ENCODE assay signal across 15 cellular contexts in genomic region chr1:17618558-17619247, GRCh38.
DNase-seq lines count a peak whose midpoint lies in the region; ATAC-seq and TF ChIP-seq lines count a peak whose summit lies in the region.
"Had no signal": no experiment of that assay in that cellular context is flagged by ENCODE, and none has a peak within 500 bp of the region (broad histone marks: within the 10 kb centered on the region; RNA-seq: fewer than 3 reads in every experiment).

No MANE protein-coding gene starts in this region.

- H3K27me3 Mint-ChIP-seq in glutamatergic neuron (ENCODE audit: unreplicated experiment): peaks cover 28% of the 10 kb centered on the region

- peaks cover 31% of the 10 kb centered on the region for H3K79me2 ChIP-seq in osteoblast (ENCODE audit: insufficient read depth, low read length)

- H3K9me3 ChIP-seq in heart left ventricle (no peaks in the 10 kb centered on the region), osteoblast (ENCODE audit: low read depth, low read length) (no peaks in the 10 kb centered on the region), uterus (no peaks in the 10 kb centered on the region)
- H3K9me3 ChIP-seq: body of pancreas had no signal

- TF ChIP-seq CTCF in heart left ventricle (IDR thresholded peaks at IDR 0.05) (no peak), osteoblast (IDR thresholded peaks at IDR 0.05; ENCODE audit: extremely low read depth, low read depth, low read length) (no peak), uterus (IDR thresholded peaks at IDR 0.05) (no peak), glutamatergic neuron (IDR thresholded peaks at IDR 0.05; ENCODE audit: partially characterized antibody, unreplicated experiment) (no peak)

- ATAC-seq in heart left ventricle (peak; percentile 31 to 68 (median 62)), HG03045 (IDR thresholded peaks at IDR 0.05; ENCODE audit: unreplicated experiment) (no peak)
- ATAC-seq: body of pancreas; stimulated activated naive CD8-positive, alpha-beta T cell treated with anti-CD3 and anti-CD28 coated beads, Interleukin-15, Interleukin-2, amounts not matched to agents 100 U/mL and 50 U/mL, for 24 hours had no signal

- no peaks in the 10 kb centered on the region for H3K27me3 ChIP-seq in heart left ventricle
- no peaks in the 10 kb centered on the region for H3K27me3 ChIP-seq in osteoblast (ENCODE audit: insufficient read depth, low read length)
- H3K27me3 ChIP-seq in uterus: no peaks in the 10 kb centered on the region
- H3K27me3 ChIP-seq: body of pancreas had no signal

- no peak overlapping the region for H2AFZ ChIP-seq in osteoblast (ENCODE audit: low read length)

- peaks cover 0 to 52% (median 29%) of the 10 kb centered on the region in 9 donors for H3K36me3 ChIP-seq in heart left ventricle
- peaks cover 16% of the 10 kb centered on the region for H3K36me3 ChIP-seq in osteoblast (ENCODE audit: insufficient read depth, low read length)
- no peaks in the 10 kb centered on the region for H3K36me3 ChIP-seq in uterus

- TF ChIP-seq POLR2A in heart left ventricle (IDR thresholded peaks at IDR 0.05): no peak
- TF ChIP-seq POLR2A in uterus (IDR thresholded peaks at IDR 0.05): no peak

- DNase-seq in heart left ventricle: peak in 2 of 5 donors; percentile 58
- DNase-seq in osteoblast (ENCODE audit: insufficient read length, low spot score, missing footprints): peak; percentile 86
- DNase-seq in uterus: peak in 1 of 2 donors; percentile 32
- DNase-seq in glutamatergic neuron: no peak
- no peak for DNase-seq in activated effector memory CD4-positive, alpha-beta T cell treated with anti-CD3 and anti-CD28 coated beads, Interleukin-2, amount 50 U/mL, for 16 hours
- DNase-seq: activated T-cell treated with anti-CD3 and anti-CD28 coated beads for 4 hours; NCI-H1092 treated with DMSO at 0.1 percent for 48 hours; NCI-H524 treated with DMSO at 0.1 percent for 48 hours; nephron progenitor cell; stimulated activated CD4-positive, alpha-beta T cell treated with anti-CD3 and anti-CD28 coated beads, Interleukin-4, amount 100 ng/mL, for 1 hour; stimulated activated naive CD8-positive, alpha-beta T cell treated with anti-CD3 and anti-CD28 coated beads, Interleukin-15, Interleukin-2, amounts not matched to agents 100 U/mL and 50 U/mL, for 24 hours had no signal

- intact Hi-C loops in heart left ventricle (cut with DNase I) (loop anchor here in 2 of 10 donors (10.0 kb wide), 1 partner anchor 194 kb away; no protein-coding TSS in a partner anchor), uterus (cut with DNase I; ENCODE audit: low total_unique reads) (no loop called here)

- no peaks in the 10 kb centered on the region for H4K20me1 ChIP-seq in osteoblast (ENCODE audit: insufficient read depth, low read length)

- H3K4me3 ChIP-seq in heart left ventricle: peak overlapping the region; percentile 27 to 63 (median 52)
- peak overlapping the region; percentile 68 for H3K4me3 ChIP-seq in osteoblast (ENCODE audit: insufficient read depth, low read length)
- H3K4me3 ChIP-seq in uterus: peak overlapping the region; percentile 11 to 26
- H3K4me3 ChIP-seq: body of pancreas had no signal

- H3K9me3 Mint-ChIP-seq in glutamatergic neuron (ENCODE audit: unreplicated experiment): peaks cover 14% of the 10 kb centered on the region
- H3K9me3 Mint-ChIP-seq: nephron progenitor cell had no signal

- WGBS in heart left ventricle, 4 donors: 36 to 45% (median 41%) methylated on average over 19 of the region's 19 CpGs

- no peaks in the 10 kb centered on the region for H3K36me3 Mint-ChIP-seq in glutamatergic neuron (ENCODE audit: unreplicated experiment)

- peaks cover 2% of the 10 kb centered on the region for H3K4me1 Mint-ChIP-seq in glutamatergic neuron (ENCODE audit: low read depth, unreplicated experiment)

- peaks cover 0 to 65% (median 24%) of the 10 kb centered on the region in 12 donors for H3K4me1 ChIP-seq in heart left ventricle
- peaks cover 19% of the 10 kb centered on the region for H3K4me1 ChIP-seq in osteoblast (ENCODE audit: insufficient read depth, low read length)
- peaks cover 0 to 15% of the 10 kb centered on the region in 2 donors for H3K4me1 ChIP-seq in uterus
- H3K4me1 ChIP-seq: body of pancreas had no signal

- H3K27ac Mint-ChIP-seq in glutamatergic neuron (ENCODE audit: unreplicated experiment): no peak overlapping the region
- H3K27ac Mint-ChIP-seq: nephron progenitor cell had no signal

- H3K4me2 ChIP-seq in osteoblast (ENCODE audit: insufficient read depth, low read length): peak overlapping the region; percentile 79

- H3K27ac ChIP-seq in angular gyrus (ENCODE audit: low read depth, low read length) (peak overlapping the region; percentile 72), heart left ventricle (peak overlapping the region; percentile 80 to 98 (median 88)), osteoblast (ENCODE audit: low read depth, low read length) (peak overlapping the region; percentile 56), uterus (peak overlapping the region; percentile 75 to 79)
- H3K27ac ChIP-seq: epithelial cell of prostate had no signal

- H3K4me3 Mint-ChIP-seq in glutamatergic neuron (ENCODE audit: unreplicated experiment): no peak overlapping the region
- H3K4me3 Mint-ChIP-seq: nephron progenitor cell had no signal
